In the genomic region with DNA sequence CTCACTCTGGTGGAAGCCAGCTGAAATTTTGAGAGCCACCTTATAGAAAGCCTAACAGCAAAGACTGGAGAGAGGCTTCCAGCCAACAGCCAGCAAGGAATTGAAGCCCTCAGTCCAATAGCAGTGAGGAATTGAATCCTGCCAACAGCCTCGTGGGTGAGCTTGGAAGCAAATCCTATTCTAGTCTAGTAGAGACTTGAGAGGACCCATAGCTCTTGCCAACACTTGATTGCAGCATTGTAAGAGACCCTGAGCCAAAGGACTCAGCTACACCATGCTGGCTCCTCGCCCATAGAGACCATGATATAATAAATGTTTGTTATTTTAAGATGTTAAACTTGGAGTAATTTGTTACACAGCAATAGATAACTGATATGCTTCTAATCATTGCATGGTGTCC, we compare ENCODE assay signal across 15 cellular contexts.
A peak's percentile ranks its signal among the peaks of the same experiment; 100 is the strongest.
DNase-seq lines count a peak whose midpoint lies in the region; ATAC-seq and TF ChIP-seq lines count a peak whose summit lies in the region.
"Had no signal": no experiment of that assay in that cellular context is flagged by ENCODE, and none has a peak within 500 bp of the region (broad histone marks: within the 10 kb centered on the region; RNA-seq: fewer than 3 reads in every experiment).

No MANE protein-coding gene starts in this region.

- H4K91ac ChIP-seq in mesenchymal stem cell (ENCODE audit: low read length): no peak overlapping the region

- H3K4me1 ChIP-seq in sigmoid colon (peaks cover 0 to 38% (median 26%) of the 10 kb centered on the region in 4 donors), mesenchymal stem cell (ENCODE audit: control insufficient read depth, insufficient read depth, low read depth, low read length) (no peaks in the 10 kb centered on the region)
- H3K4me1 ChIP-seq: HAP-1 had no signal

- H3K9me3 ChIP-seq in sigmoid colon: peaks cover 0 to 5% (median 0%) of the 10 kb centered on the region in 4 donors
- peaks cover 17% of the 10 kb centered on the region for H3K9me3 ChIP-seq in mesenchymal stem cell (ENCODE audit: control insufficient read depth, low read length)

- WGBS in sigmoid colon, 2 donors: 20 to 59% methylated on average over 2 of the region's 2 CpGs
- WGBS in mesenchymal stem cell: 77% methylated on average over 1 of the region's 2 CpGs

- intact Hi-C loops in sigmoid colon (cut with DNase I): no loop called here

- H2BK12ac ChIP-seq in mesenchymal stem cell (ENCODE audit: low read length in 2 of 2): no peak overlapping the region

- H3K79me1 ChIP-seq in mesenchymal stem cell (replicated peaks; ENCODE audit: low read length, poor library complexity, severe bottlenecking): no peaks in the 10 kb centered on the region

- no peak overlapping the region for H2BK5ac ChIP-seq in mesenchymal stem cell (ENCODE audit: low read depth, low read length, poor library complexity, severe bottlenecking)

- no peak overlapping the region for H2AFZ ChIP-seq in mesenchymal stem cell (ENCODE audit: low read depth, low read length)

- no peak for TF ChIP-seq CTCF in sigmoid colon (IDR thresholded peaks at IDR 0.05)

- H3K23ac ChIP-seq in mesenchymal stem cell (ENCODE audit: low read length in 2 of 2): no peak overlapping the region

- no peak overlapping the region for H3K9ac ChIP-seq in mesenchymal stem cell (ENCODE audit: low read length)

- no peak for TF ChIP-seq POLR2A in sigmoid colon (IDR thresholded peaks at IDR 0.05)

- no peaks in the 10 kb centered on the region for H3K27me3 ChIP-seq in sigmoid colon
- no peaks in the 10 kb centered on the region for H3K27me3 ChIP-seq in mesenchymal stem cell (ENCODE audit: control insufficient read depth in 1 of 2, insufficient read depth in 1 of 2, low read length in 2 of 2)

- H3K4me3 ChIP-seq in sigmoid colon: no peak overlapping the region
- no peak overlapping the region for H3K4me3 ChIP-seq in mesenchymal stem cell (ENCODE audit: insufficient read depth in 1 of 2, low read depth in 1 of 2, low read length in 2 of 2)
- H3K4me3 ChIP-seq: HAP-1 had no signal

- H3K4me2 ChIP-seq in mesenchymal stem cell (ENCODE audit: low read length, poor library complexity, severe bottlenecking): no peak overlapping the region

- DNase-seq in NCI-H2029 treated with DMSO at 0.1 percent for 48 hours (lab: John Stamatoyannopoulos, UW) (peak; percentile 16), NCI-H2029 (lab: John Stamatoyannopoulos, UW) (no peak), NCI-H446 (lab: John Stamatoyannopoulos, UW) (peak; percentile 82 to 91), globus pallidus (ENCODE audit: low spot score) (peak; percentile 8), sigmoid colon (peak; percentile 69), Ammon's horn (ENCODE audit: low spot score) (no peak), mesenchymal stem cell (no peak)
- DNase-seq: AML-193, GDM1, NCI-H1694 treated with DMSO at 0.1 percent for 48 hours, NCI-H226, Right ventricle myocardium superior had no signal

- ATAC-seq in HG03439 (IDR thresholded peaks at IDR 0.05; ENCODE audit: unreplicated experiment): no peak

- H3K27ac ChIP-seq in sigmoid colon: peak overlapping the region in 3 of 4 donors; percentile 69 to 83 (median 80)
- no peak overlapping the region for H3K27ac ChIP-seq in mesenchymal stem cell (ENCODE audit: low read length, poor library complexity, severe bottlenecking)
- H3K27ac ChIP-seq: 22Rv1 had no signal

- H3K36me3 ChIP-seq in sigmoid colon (no peaks in the 10 kb centered on the region), mesenchymal stem cell (ENCODE audit: control insufficient read depth in 1 of 2, insufficient read depth in 2 of 2, low read depth in 1 of 2, low read length in 2 of 2) (no peaks in the 10 kb centered on the region)
- H3K36me3 ChIP-seq: HAP-1 had no signal

- no peak overlapping the region for H2BK120ac ChIP-seq in mesenchymal stem cell (ENCODE audit: low read depth, low read length)

- H4K8ac ChIP-seq in mesenchymal stem cell (ENCODE audit: low read length): no peak overlapping the region

- H3K4ac ChIP-seq in mesenchymal stem cell (ENCODE audit: low read depth in 1 of 2, low read length in 2 of 2): peak overlapping the region in 1 of 2 experiments; percentile 24

- H3K18ac ChIP-seq in mesenchymal stem cell (ENCODE audit: low read depth in 1 of 2, low read length in 2 of 2): no peak overlapping the region

- H2BK15ac ChIP-seq in mesenchymal stem cell (ENCODE audit: low read depth, poor library complexity, severe bottlenecking): no peak overlapping the region

- no peak for TF ChIP-seq EP300 in sigmoid colon (IDR thresholded peaks at IDR 0.05)

- H2AK5ac ChIP-seq in mesenchymal stem cell (ENCODE audit: low read length, severe bottlenecking): no peak overlapping the region

- H3K14ac ChIP-seq in mesenchymal stem cell (ENCODE audit: low read length in 2 of 2): no peak overlapping the region

Comparison
In these comparisons a context has a peak if more than half of its experiments do, and no peak if none do; other contexts are left out.
1. DNase-seq: peak in NCI-H2029 treated with DMSO at 0.1 percent for 48 hours (single experiment), NCI-H446 (2 of 2), globus pallidus (single experiment) and sigmoid colon (single experiment); none in NCI-H2029 (single experiment), Ammon's horn (single experiment) and mesenchymal stem cell (single experiment).